ENCODE assay signal across 14 cellular contexts in the genomic region with DNA sequence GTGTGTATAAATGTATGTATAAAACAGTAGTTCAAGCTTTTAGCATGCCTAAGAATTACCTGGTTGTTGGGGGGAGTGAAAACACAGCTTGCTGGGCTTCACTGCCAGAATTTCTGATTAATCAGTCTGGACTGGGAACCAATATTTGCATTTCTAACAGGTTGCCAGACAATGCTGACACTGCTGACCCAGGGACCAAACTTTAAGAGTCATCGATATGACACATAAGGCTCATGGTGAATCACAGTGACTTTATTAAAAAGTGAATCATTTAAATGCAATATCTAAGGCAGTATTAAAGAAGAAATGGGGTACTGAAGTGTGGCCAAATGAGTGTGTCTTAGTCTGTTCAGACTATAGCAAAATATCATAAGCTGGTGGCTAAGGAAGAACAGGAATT.
"Had no signal": no experiment of that assay in that cellular context is flagged by ENCODE, and none has a peak within 500 bp of the region (broad histone marks: within the 10 kb centered on the region; RNA-seq: fewer than 3 reads in every experiment).

No MANE protein-coding gene starts in this region.

- H3K9me3 ChIP-seq: ovary had no signal

- H3K27ac ChIP-seq: ovary, skin epidermis, transverse colon had no signal

- H3K4me3 ChIP-seq: ovary, skin epidermis, transverse colon had no signal

- FAIRE-seq: colon had no signal

- H3K27me3 ChIP-seq: ovary, transverse colon had no signal

- H3K36me3 ChIP-seq: ovary, transverse colon had no signal

- ATAC-seq: activated CD8-positive, alpha-beta T cell treated with anti-CD3 and anti-CD28 coated beads, Interleukin-2, amount 10 ng/mL, durations not matched to agents 7 days and 5 days; WTC11 had no signal

- H3K4me1 ChIP-seq: transverse colon had no signal

- DNase-seq: activated CD4-positive, alpha-beta T cell treated with anti-CD3 and anti-CD28 coated beads for 48 hours; activated CD8-positive, alpha-beta memory T cell treated with anti-CD3 and anti-CD28 coated beads, Interleukin-2, amount 50 U/mL, for 48 hours; activated CD8-positive, alpha-beta T cell treated with anti-CD3 and anti-CD28 coated beads, Interleukin-2, amount 10 ng/mL, durations not matched to agents 7 days and 5 days; aorta; erythroblast; head of caudate nucleus; islet precursor cell; ovary; retina; T-helper 1 cell; transverse colon had no signal
